ENCODE assay signal across 1 cellular context in the genomic region with DNA sequence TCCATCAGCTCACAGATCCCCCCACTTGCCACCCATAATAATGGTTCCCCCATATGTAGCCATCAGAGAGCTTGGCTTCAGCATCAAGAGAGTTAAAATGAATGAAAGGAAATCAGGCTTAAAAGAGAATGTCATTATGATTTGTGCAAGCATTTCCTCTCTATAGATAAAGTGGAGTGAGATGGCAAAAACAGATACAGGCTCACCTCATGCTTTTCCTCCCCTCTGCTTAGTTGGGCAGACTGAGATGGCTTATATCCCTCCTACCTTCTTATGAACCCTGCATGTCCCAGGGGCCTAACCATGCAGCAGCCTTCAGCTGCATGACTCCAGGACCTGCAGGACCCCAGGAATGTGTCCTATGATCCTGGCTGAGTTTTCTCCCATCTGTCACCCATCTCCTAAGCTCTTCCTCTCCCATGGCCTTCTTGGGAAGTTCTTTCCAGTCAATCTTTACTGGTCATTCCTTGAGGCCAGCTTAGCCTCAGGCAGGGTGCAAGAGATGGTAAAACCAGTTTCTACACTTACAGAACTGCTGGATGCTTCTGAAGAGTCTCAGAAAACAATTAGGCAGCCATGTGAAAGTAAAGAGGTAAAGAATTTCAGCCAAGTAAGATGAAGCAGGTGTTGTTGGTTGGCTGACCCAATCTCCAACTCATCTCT.
TF ChIP-seq lines count a peak whose summit lies in the region.

No MANE protein-coding gene starts in this region.

TF ChIP-seq in SK-N-SH treated with all-trans-retinoic acid at 6 μM for 48 hours, 23 proteins besides CTCF, POLR2A, EP300 and RAD21 (continued from another document):
- TF ChIP-seq, protein P1, sequence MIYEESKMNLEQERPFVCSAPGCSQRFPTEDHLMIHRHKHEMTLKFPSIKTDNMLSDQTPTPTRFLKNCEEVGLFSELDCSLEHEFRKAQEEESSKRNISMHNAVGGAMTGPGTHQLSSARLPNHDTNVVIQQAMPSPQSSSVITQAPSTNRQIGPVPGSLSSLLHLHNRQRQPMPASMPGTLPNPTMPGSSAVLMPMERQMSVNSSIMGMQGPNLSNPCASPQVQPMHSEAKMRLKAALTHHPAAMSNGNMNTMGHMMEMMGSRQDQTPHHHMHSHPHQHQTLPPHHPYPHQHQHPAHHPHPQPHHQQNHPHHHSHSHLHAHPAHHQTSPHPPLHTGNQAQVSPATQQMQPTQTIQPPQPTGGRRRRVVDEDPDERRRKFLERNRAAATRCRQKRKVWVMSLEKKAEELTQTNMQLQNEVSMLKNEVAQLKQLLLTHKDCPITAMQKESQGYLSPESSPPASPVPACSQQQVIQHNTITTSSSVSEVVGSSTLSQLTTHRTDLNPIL (CRISPR knock-in tag; IDR thresholded peaks at IDR 0.05; ENCODE audit: low read depth) = no peak
- TF ChIP-seq ARNTL (CRISPR knock-in tag; IDR thresholded peaks at IDR 0.05; ENCODE audit: borderline replicate concordance, low read depth) = no peak
